ENCODE assay signal across 3 cellular contexts in the genomic region with DNA sequence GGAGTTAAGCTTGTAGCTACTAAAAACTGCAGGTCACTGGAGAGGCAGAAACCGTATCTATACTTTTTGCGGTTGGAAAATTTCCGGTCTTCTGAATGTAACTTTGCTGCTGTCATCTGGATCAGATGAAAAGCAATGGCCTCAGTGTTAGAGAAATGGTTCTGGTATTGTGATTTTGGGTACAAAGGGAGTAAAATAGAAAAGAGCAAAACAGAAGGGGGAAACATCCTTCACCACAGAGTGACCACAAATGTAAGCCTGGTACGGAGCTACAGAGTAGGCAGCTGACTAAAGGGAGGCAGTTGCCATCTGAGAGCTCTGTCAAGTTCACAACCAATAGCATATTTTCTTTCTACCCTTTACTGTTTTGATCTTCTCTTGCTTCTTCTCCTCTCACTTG.
A peak's percentile ranks its signal among the peaks of the same experiment; 100 is the strongest.
TF ChIP-seq lines count a peak whose summit lies in the region.

No MANE protein-coding gene starts in this region.

TF ChIP-seq in GM12891, 5 proteins besides CTCF, POLR2A, EP300 and RAD21 (continued from another document):
- TF ChIP-seq POLR2AphosphoS5 (IDR thresholded peaks at IDR 0.05; ENCODE audit: low read depth, low read length) = no peak
- TF ChIP-seq TAF1 (IDR thresholded peaks at IDR 0.05; ENCODE audit: low read depth, low read length) = no peak
TF ChIP-seq in GM12891: peak in this region for 0.

TF ChIP-seq in K562, 482 proteins besides CTCF, POLR2A, EP300 and RAD21 (continued from another document and continues in another):
- TF ChIP-seq ZC3H8 (IDR thresholded peaks at IDR 0.05) (no peak), RBFOX2 (IDR thresholded peaks at IDR 0.05; ENCODE audit: low read depth, low read length) (no peak), ZNF263 (CRISPR knock-in tag; IDR thresholded peaks at IDR 0.05; ENCODE audit: borderline replicate concordance) (no peak), SUPT5H (IDR thresholded peaks at IDR 0.05) (no peak), SPI1 (IDR thresholded peaks at IDR 0.05; ENCODE audit: borderline replicate concordance, low read depth, low read length) (no peak), DMBX1 (CRISPR knock-in tag; IDR thresholded peaks at IDR 0.05; ENCODE audit: borderline replicate concordance) (0 out of 2 replicates have a peak, but pooled peaks have one; percentile 19), TAF15 (IDR thresholded peaks at IDR 0.05; ENCODE audit: low read depth, low read length) (no peak), ZNF23 (CRISPR knock-in tag; IDR thresholded peaks at IDR 0.05) (no peak), ZNF12 (CRISPR knock-in tag; IDR thresholded peaks at IDR 0.05) (no peak), L3MBTL2 (IDR thresholded peaks at IDR 0.05) (no peak), ZNF561 (CRISPR knock-in tag; conservative IDR thresholded peaks at IDR 0.05) (no peak), TBP (optimal IDR thresholded peaks at IDR 0.05; ENCODE audit: low read depth, low read length) (no peak), ELF2 (CRISPR knock-in tag; IDR thresholded peaks at IDR 0.05) (no peak), ZNF589 (CRISPR knock-in tag; IDR thresholded peaks at IDR 0.05; ENCODE audit: low read depth) (peak; percentile 45; the same call in 1 of the 2 replicates), ZFPM2 (CRISPR knock-in tag; IDR thresholded peaks at IDR 0.05) (no peak), GATAD2A (IDR thresholded peaks at IDR 0.05) (no peak)
- TF ChIP-seq, protein P1, sequence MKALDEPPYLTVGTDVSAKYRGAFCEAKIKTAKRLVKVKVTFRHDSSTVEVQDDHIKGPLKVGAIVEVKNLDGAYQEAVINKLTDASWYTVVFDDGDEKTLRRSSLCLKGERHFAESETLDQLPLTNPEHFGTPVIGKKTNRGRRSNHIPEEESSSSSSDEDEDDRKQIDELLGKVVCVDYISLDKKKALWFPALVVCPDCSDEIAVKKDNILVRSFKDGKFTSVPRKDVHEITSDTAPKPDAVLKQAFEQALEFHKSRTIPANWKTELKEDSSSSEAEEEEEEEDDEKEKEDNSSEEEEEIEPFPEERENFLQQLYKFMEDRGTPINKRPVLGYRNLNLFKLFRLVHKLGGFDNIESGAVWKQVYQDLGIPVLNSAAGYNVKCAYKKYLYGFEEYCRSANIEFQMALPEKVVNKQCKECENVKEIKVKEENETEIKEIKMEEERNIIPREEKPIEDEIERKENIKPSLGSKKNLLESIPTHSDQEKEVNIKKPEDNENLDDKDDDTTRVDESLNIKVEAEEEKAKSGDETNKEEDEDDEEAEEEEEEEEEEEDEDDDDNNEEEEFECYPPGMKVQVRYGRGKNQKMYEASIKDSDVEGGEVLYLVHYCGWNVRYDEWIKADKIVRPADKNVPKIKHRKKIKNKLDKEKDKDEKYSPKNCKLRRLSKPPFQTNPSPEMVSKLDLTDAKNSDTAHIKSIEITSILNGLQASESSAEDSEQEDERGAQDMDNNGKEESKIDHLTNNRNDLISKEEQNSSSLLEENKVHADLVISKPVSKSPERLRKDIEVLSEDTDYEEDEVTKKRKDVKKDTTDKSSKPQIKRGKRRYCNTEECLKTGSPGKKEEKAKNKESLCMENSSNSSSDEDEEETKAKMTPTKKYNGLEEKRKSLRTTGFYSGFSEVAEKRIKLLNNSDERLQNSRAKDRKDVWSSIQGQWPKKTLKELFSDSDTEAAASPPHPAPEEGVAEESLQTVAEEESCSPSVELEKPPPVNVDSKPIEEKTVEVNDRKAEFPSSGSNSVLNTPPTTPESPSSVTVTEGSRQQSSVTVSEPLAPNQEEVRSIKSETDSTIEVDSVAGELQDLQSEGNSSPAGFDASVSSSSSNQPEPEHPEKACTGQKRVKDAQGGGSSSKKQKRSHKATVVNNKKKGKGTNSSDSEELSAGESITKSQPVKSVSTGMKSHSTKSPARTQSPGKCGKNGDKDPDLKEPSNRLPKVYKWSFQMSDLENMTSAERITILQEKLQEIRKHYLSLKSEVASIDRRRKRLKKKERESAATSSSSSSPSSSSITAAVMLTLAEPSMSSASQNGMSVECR (CRISPR knock-in tag; IDR thresholded peaks at IDR 0.05) = no peak
- TF ChIP-seq, protein P2, sequence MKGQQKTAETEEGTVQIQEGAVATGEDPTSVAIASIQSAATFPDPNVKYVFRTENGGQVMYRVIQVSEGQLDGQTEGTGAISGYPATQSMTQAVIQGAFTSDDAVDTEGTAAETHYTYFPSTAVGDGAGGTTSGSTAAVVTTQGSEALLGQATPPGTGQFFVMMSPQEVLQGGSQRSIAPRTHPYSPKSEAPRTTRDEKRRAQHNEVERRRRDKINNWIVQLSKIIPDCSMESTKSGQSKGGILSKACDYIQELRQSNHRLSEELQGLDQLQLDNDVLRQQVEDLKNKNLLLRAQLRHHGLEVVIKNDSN (CRISPR knock-in tag; IDR thresholded peaks at IDR 0.05) = no peak
- TF ChIP-seq, protein P3, sequence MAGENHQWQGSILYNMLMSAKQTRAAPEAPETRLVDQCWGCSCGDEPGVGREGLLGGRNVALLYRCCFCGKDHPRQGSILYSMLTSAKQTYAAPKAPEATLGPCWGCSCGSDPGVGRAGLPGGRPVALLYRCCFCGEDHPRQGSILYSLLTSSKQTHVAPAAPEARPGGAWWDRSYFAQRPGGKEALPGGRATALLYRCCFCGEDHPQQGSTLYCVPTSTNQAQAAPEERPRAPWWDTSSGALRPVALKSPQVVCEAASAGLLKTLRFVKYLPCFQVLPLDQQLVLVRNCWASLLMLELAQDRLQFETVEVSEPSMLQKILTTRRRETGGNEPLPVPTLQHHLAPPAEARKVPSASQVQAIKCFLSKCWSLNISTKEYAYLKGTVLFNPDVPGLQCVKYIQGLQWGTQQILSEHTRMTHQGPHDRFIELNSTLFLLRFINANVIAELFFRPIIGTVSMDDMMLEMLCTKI (IDR thresholded peaks at IDR 0.05; ENCODE audit: partially characterized antibody) = no peak
- TF ChIP-seq, protein P4, sequence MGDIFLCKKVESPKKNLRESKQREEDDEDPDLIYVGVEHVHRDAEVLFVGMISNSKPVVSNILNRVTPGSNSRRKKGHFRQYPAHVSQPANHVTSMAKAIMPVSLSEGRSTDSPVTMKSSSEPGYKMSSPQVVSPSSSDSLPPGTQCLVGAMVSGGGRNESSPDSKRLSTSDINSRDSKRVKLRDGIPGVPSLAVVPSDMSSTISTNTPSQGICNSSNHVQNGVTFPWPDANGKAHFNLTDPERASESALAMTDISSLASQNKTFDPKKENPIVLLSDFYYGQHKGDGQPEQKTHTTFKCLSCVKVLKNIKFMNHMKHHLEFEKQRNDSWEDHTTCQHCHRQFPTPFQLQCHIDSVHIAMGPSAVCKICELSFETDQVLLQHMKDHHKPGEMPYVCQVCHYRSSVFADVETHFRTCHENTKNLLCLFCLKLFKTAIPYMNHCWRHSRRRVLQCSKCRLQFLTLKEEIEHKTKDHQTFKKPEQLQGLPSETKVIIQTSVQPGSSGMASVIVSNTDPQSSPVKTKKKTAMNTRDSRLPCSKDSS (IDR thresholded peaks at IDR 0.05; ENCODE audit: low read depth, partially characterized antibody) = no peak
- TF ChIP-seq, protein P5, sequence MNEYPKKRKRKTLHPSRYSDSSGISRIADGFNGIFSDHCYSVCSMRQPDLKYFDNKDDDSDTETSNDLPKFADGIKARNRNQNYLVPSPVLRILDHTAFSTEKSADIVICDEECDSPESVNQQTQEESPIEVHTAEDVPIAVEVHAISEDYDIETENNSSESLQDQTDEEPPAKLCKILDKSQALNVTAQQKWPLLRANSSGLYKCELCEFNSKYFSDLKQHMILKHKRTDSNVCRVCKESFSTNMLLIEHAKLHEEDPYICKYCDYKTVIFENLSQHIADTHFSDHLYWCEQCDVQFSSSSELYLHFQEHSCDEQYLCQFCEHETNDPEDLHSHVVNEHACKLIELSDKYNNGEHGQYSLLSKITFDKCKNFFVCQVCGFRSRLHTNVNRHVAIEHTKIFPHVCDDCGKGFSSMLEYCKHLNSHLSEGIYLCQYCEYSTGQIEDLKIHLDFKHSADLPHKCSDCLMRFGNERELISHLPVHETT (CRISPR knock-in tag; conservative IDR thresholded peaks at IDR 0.05 in 1 of 2, IDR thresholded peaks at IDR 0.05 in 1 of 2) = peak in 1 of 2 experiments; percentile 17; a peak in 1 of 4 replicates

TF ChIP-seq in WTC11, 78 proteins besides CTCF, POLR2A, EP300 and RAD21 (continued from another document):
- TF ChIP-seq, protein P6, sequence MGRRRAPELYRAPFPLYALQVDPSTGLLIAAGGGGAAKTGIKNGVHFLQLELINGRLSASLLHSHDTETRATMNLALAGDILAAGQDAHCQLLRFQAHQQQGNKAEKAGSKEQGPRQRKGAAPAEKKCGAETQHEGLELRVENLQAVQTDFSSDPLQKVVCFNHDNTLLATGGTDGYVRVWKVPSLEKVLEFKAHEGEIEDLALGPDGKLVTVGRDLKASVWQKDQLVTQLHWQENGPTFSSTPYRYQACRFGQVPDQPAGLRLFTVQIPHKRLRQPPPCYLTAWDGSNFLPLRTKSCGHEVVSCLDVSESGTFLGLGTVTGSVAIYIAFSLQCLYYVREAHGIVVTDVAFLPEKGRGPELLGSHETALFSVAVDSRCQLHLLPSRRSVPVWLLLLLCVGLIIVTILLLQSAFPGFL (CRISPR knock-in tag; IDR thresholded peaks at IDR 0.05; ENCODE audit: borderline replicate concordance) = no peak
- TF ChIP-seq EMX1 (CRISPR knock-in tag; IDR thresholded peaks at IDR 0.05) = no peak
- TF ChIP-seq, protein P7, sequence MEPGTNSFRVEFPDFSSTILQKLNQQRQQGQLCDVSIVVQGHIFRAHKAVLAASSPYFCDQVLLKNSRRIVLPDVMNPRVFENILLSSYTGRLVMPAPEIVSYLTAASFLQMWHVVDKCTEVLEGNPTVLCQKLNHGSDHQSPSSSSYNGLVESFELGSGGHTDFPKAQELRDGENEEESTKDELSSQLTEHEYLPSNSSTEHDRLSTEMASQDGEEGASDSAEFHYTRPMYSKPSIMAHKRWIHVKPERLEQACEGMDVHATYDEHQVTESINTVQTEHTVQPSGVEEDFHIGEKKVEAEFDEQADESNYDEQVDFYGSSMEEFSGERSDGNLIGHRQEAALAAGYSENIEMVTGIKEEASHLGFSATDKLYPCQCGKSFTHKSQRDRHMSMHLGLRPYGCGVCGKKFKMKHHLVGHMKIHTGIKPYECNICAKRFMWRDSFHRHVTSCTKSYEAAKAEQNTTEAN (CRISPR knock-in tag; IDR thresholded peaks at IDR 0.05) = no peak
- TF ChIP-seq, protein P8, sequence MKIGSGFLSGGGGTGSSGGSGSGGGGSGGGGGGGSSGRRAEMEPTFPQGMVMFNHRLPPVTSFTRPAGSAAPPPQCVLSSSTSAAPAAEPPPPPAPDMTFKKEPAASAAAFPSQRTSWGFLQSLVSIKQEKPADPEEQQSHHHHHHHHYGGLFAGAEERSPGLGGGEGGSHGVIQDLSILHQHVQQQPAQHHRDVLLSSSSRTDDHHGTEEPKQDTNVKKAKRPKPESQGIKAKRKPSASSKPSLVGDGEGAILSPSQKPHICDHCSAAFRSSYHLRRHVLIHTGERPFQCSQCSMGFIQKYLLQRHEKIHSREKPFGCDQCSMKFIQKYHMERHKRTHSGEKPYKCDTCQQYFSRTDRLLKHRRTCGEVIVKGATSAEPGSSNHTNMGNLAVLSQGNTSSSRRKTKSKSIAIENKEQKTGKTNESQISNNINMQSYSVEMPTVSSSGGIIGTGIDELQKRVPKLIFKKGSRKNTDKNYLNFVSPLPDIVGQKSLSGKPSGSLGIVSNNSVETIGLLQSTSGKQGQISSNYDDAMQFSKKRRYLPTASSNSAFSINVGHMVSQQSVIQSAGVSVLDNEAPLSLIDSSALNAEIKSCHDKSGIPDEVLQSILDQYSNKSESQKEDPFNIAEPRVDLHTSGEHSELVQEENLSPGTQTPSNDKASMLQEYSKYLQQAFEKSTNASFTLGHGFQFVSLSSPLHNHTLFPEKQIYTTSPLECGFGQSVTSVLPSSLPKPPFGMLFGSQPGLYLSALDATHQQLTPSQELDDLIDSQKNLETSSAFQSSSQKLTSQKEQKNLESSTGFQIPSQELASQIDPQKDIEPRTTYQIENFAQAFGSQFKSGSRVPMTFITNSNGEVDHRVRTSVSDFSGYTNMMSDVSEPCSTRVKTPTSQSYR (CRISPR knock-in tag; IDR thresholded peaks at IDR 0.05) = no peak
- TF ChIP-seq CREM (CRISPR knock-in tag; IDR thresholded peaks at IDR 0.05) = no peak
- no peak for TF ChIP-seq ZNF396 (CRISPR knock-in tag; IDR thresholded peaks at IDR 0.05; ENCODE audit: borderline replicate concordance)
- TF ChIP-seq ZNF423 (CRISPR knock-in tag; IDR thresholded peaks at IDR 0.05) = no peak
- no peak for TF ChIP-seq ZNF138 (CRISPR knock-in tag; conservative IDR thresholded peaks at IDR 0.05)
- no peak for TF ChIP-seq ETV6 (CRISPR knock-in tag; IDR thresholded peaks at IDR 0.05)
- no peak for TF ChIP-seq ATF1 (CRISPR knock-in tag; IDR thresholded peaks at IDR 0.05)
- TF ChIP-seq PRRX2 (CRISPR knock-in tag; IDR thresholded peaks at IDR 0.05) = no peak
- TF ChIP-seq ZNF121 (CRISPR knock-in tag; IDR thresholded peaks at IDR 0.05) = no peak
- TF ChIP-seq, protein P9, sequence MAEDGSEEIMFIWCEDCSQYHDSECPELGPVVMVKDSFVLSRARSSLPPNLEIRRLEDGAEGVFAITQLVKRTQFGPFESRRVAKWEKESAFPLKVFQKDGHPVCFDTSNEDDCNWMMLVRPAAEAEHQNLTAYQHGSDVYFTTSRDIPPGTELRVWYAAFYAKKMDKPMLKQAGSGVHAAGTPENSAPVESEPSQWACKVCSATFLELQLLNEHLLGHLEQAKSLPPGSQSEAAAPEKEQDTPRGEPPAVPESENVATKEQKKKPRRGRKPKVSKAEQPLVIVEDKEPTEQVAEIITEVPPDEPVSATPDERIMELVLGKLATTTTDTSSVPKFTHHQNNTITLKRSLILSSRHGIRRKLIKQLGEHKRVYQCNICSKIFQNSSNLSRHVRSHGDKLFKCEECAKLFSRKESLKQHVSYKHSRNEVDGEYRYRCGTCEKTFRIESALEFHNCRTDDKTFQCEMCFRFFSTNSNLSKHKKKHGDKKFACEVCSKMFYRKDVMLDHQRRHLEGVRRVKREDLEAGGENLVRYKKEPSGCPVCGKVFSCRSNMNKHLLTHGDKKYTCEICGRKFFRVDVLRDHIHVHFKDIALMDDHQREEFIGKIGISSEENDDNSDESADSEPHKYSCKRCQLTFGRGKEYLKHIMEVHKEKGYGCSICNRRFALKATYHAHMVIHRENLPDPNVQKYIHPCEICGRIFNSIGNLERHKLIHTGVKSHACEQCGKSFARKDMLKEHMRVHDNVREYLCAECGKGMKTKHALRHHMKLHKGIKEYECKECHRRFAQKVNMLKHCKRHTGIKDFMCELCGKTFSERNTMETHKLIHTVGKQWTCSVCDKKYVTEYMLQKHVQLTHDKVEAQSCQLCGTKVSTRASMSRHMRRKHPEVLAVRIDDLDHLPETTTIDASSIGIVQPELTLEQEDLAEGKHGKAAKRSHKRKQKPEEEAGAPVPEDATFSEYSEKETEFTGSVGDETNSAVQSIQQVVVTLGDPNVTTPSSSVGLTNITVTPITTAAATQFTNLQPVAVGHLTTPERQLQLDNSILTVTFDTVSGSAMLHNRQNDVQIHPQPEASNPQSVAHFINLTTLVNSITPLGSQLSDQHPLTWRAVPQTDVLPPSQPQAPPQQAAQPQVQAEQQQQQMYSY (CRISPR knock-in tag; IDR thresholded peaks at IDR 0.05) = no peak
